ENCODE assay signal across 11 cellular contexts in the genomic region with DNA sequence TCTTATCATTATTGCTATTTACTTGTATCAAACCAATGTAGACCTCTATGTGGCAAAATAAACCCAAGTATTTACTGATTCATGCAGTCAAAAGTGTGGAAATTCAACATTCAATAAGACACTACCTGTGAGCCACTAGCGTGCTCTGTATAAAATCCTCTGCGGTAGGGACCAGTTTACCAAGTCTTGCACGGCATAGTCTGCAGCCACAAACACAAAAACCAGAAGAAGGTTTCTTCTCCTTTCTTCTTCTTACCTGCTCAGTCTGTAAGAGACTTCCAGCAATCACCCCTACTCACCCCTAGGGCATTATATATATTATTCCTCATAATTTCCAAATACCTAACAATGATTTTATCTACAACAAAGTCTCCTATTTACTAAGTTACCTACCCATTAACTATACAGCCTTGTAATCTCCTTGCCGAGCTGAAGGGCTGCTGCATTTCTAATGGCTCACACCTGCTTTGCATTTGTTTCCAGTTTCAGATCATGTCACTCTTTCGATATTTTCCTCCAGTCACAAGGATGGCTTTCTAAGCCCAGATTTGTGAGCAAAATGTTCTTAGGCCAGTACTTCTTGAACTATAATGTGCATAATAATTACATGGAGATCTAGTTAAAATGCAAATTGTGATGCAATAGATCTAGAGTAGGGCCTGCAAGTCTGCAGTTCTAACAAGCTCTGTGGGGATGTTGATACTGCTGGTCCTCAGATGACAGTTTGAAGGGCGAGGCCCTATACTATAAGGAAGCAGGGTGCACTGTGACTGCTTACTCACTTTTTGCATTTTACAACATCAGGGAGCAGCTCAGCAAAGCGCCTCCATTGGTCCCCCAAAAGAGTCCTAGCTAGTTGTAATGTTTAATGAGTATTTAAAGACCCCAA.
DNase-seq lines count a peak whose midpoint lies in the region; ATAC-seq lines count a peak whose summit lies in the region.
"Had no signal": no experiment of that assay in that cellular context is flagged by ENCODE, and none has a peak within 500 bp of the region (broad histone marks: within the 10 kb centered on the region; RNA-seq: fewer than 3 reads in every experiment).

No MANE protein-coding gene starts in this region.

- H3K27ac Mint-ChIP-seq in immature natural killer cell = no peak overlapping the region
- H3K27ac Mint-ChIP-seq: activated T-cell treated with anti-CD3 and anti-CD28 coated beads, Interleukin-2, amount 50 U/mL, for 72 hours had no signal

- H3K4me3 Mint-ChIP-seq in immature natural killer cell = no peak overlapping the region
- H3K4me3 Mint-ChIP-seq: activated T-cell treated with anti-CD3 and anti-CD28 coated beads, Interleukin-2, amount 50 U/mL, for 72 hours had no signal

- ATAC-seq in GM18858 (IDR thresholded peaks at IDR 0.05; ENCODE audit: unreplicated experiment) = peak; percentile 99
- peak; percentile 99 for ATAC-seq in GM21528 (IDR thresholded peaks at IDR 0.05; ENCODE audit: low FRiP score, unreplicated experiment)
- ATAC-seq in HG03103 (IDR thresholded peaks at IDR 0.05; ENCODE audit: low read depth, unreplicated experiment) = peak; percentile 97
- no peak for ATAC-seq in sciatic nerve
- ATAC-seq: activated T-cell treated with anti-CD3 and anti-CD28 coated beads, Interleukin-2, amount 50 U/mL, for 72 hours had no signal

- intact Hi-C loops in sciatic nerve (cut with DNase I) = no loop called here

- no peaks in the 10 kb centered on the region for H3K36me3 Mint-ChIP-seq in immature natural killer cell

- no peak overlapping the region for H3K27ac ChIP-seq in caudate nucleus (ENCODE audit: low read depth, low read length)
- H3K27ac ChIP-seq: right atrium auricular region had no signal

- DNase-seq in SW480 (ENCODE audit: low spot score) (peak; percentile 2), NCI-H1694 treated with DMSO at 0.1 percent for 48 hours (lab: John Stamatoyannopoulos, UW) (no peak), sciatic nerve (ENCODE audit: low spot score) (no peak), caudate nucleus (lab: John Stamatoyannopoulos, UW) (no peak), immature natural killer cell (no peak)
- DNase-seq: activated T-cell treated with anti-CD3 and anti-CD28 coated beads, Interleukin-2, amount 50 U/mL, for 72 hours; C1 segment of cervical spinal cord had no signal

- H3K9me3 Mint-ChIP-seq in immature natural killer cell = no peaks in the 10 kb centered on the region

- H3K4me1 Mint-ChIP-seq in immature natural killer cell = no peaks in the 10 kb centered on the region

- no peaks in the 10 kb centered on the region for H3K27me3 Mint-ChIP-seq in immature natural killer cell (ENCODE audit: low read depth in 3 of 3)
